8 cellular contexts compared by ENCODE assay signal in genomic region chr22:36065462-36065774, GRCh38. TPM values are rescaled to one million over a fixed set of nuclear protein-coding genes. Genes with fewer than 3 reads are reported as not detected.
DNase-seq lines count a peak whose midpoint lies in the region; ATAC-seq and TF ChIP-seq lines count a peak whose summit lies in the region.

No MANE protein-coding gene starts in this region.

- CTCF ChIA-PET in Panc1 (lab: Charles Lee) = interaction anchor here (0.7 to 1.6 kb wide), 8 partner anchors 10 to 185 kb away, joined by 3 to 21 read pairs (median 4); partner anchors contain the start of gene RBFOX2

- ATAC-seq in Panc1 = peak; percentile 71
- no peak for ATAC-seq in GM19397 (IDR thresholded peaks at IDR 0.05; ENCODE audit: unreplicated experiment)

- 0 out of 22 replicates have a peak, but pooled peaks cover 0 to 3% (median 0%) of the 10 kb centered on the region in 11 experiments for H3K27me3 ChIP-seq in BLaER1 treated with 17β-estradiol and CSF1 and Interleukin-3, amounts not matched to agents 10 nM and 100 nM
- no peaks in the 10 kb centered on the region for H3K27me3 ChIP-seq in Panc1 (ENCODE audit: control insufficient read depth, insufficient read depth, low read length)

- peak overlapping the region; percentile 54 to 81 (median 72); a peak in 20 of 22 replicates for H3K9ac ChIP-seq in BLaER1 treated with 17β-estradiol and CSF1 and Interleukin-3, amounts not matched to agents 10 nM and 100 nM

- peaks cover 3% of the 10 kb centered on the region for H3K4me1 Mint-ChIP-seq in endothelial cell (ENCODE audit: unreplicated experiment)
- peaks cover 20% of the 10 kb centered on the region for H3K4me1 Mint-ChIP-seq in nephron

- H3K27me3 Mint-ChIP-seq in endothelial cell (ENCODE audit: unreplicated experiment) (no peaks in the 10 kb centered on the region), nephron (ENCODE audit: low read depth) (no peaks in the 10 kb centered on the region)

- no TSS peak for BruUV-seq in Panc1 (replicated peaks; lab: Mats Ljungman, UMichigan)

- H3K9me3 ChIP-seq in BLaER1 treated with 17β-estradiol and CSF1 and Interleukin-3, amounts not matched to agents 10 nM and 100 nM (replicated peaks in 1 of 11) = peaks cover 0 to 2% (median 0%) of the 10 kb centered on the region in 11 experiments; a peak in 1 of 22 replicates
- no peaks in the 10 kb centered on the region for H3K9me3 ChIP-seq in Panc1 (ENCODE audit: control insufficient read depth, insufficient read depth, low read depth, low read length)

- H3K4me3 ChIP-seq in BLaER1 treated with 17β-estradiol and CSF1 and Interleukin-3, amounts not matched to agents 10 nM and 100 nM = peak overlapping the region; percentile 51 to 66 (median 56)
- peak overlapping the region; percentile 52 to 77 for H3K4me3 ChIP-seq in Panc1 (ENCODE audit: low read depth in 2 of 2, low read length in 2 of 2)

- peak overlapping the region in 3 of 11 experiments; percentile 5 to 69 (median 61); a peak in 2 of 22 replicates for H3K27ac ChIP-seq in BLaER1 treated with 17β-estradiol and CSF1 and Interleukin-3, amounts not matched to agents 10 nM and 100 nM
- H3K27ac ChIP-seq in Panc1 (ENCODE audit: low read length) = peak overlapping the region; percentile 84

- no peaks in the 10 kb centered on the region for H3K36me3 Mint-ChIP-seq in endothelial cell (ENCODE audit: low read depth, unreplicated experiment)
- H3K36me3 Mint-ChIP-seq in nephron (ENCODE audit: low read depth) = no peaks in the 10 kb centered on the region

- no peak for TF ChIP-seq CTCF in Panc1 (IDR thresholded peaks at IDR 0.05)
- no peak for TF ChIP-seq CTCF in endothelial cell (IDR thresholded peaks at IDR 0.05; ENCODE audit: unreplicated experiment)
- TF ChIP-seq CTCF in nephron (IDR thresholded peaks at IDR 0.05; ENCODE audit: unreplicated experiment in 3 of 3) = no peak

- H3K4me2 ChIP-seq in BLaER1 treated with 17β-estradiol and CSF1 and Interleukin-3, amounts not matched to agents 10 nM and 100 nM = peak overlapping the region; percentile 73 to 98 (median 90)

- H3K36me3 ChIP-seq in BLaER1 treated with 17β-estradiol and CSF1 and Interleukin-3, amounts not matched to agents 10 nM and 100 nM = no peaks in the 10 kb centered on the region
- H3K36me3 ChIP-seq in Panc1 (ENCODE audit: control insufficient read depth, insufficient read depth, low read length) = no peaks in the 10 kb centered on the region

- in situ Hi-C loops in Panc1 (cut with HindIII; ENCODE audit: low pct_unique_long_range_greater_than_20kb, low sequenced_read_pairs) = no loop called here

- POLR2A ChIA-PET in Panc1 (lab: Charles Lee) = no interaction called here

- H4K20me1 ChIP-seq in BLaER1 treated with 17β-estradiol and CSF1 and Interleukin-3, amounts not matched to agents 10 nM and 100 nM = peaks cover 0 to 5% (median 0%) of the 10 kb centered on the region in 11 experiments; a peak in 1 of 22 replicates

- peak overlapping the region; percentile 83 for H3K4me3 Mint-ChIP-seq in endothelial cell (ENCODE audit: unreplicated experiment)
- peak overlapping the region; percentile 83 to 85 (median 84) for H3K4me3 Mint-ChIP-seq in nephron

- peaks cover 0 to 13% (median 11%) of the 10 kb centered on the region in 10 experiments; a peak in 13 of 20 replicates for H3K4me1 ChIP-seq in BLaER1 treated with 17β-estradiol and CSF1 and Interleukin-3, amounts not matched to agents 10 nM and 100 nM
- no peaks in the 10 kb centered on the region for H3K4me1 ChIP-seq in Panc1 (ENCODE audit: control insufficient read depth, insufficient read depth, low read length)

- DNase-seq in Panc1 (ENCODE audit: low read depth, low spot score) = no peak
- no peak for DNase-seq in endothelial cell (ENCODE audit: low spot score)
- no peak for DNase-seq in NOMO-1 (lab: John Stamatoyannopoulos, UW; ENCODE audit: unreplicated experiment in 2 of 2)
- DNase-seq in H4 (ENCODE audit: low spot score) = no peak
- no peak for DNase-seq in NCI-H1105 (lab: John Stamatoyannopoulos, UW)

- intact Hi-C loops in Panc1 (cut with micrococcal nuclease; ENCODE audit: unreplicated experiment) = loop anchor here (10.0 kb wide), 1 partner anchor 131 kb away; no protein-coding TSS in a partner anchor

- H3K27ac Mint-ChIP-seq in endothelial cell (ENCODE audit: unreplicated experiment) (peak overlapping the region; percentile 84), nephron (peak overlapping the region; percentile 53 to 84 (median 69))

- H3K9me3 Mint-ChIP-seq in endothelial cell (ENCODE audit: unreplicated experiment) (no peaks in the 10 kb centered on the region), nephron (peaks cover 2% of the 10 kb centered on the region)

RNA-seq across cellular contexts. Expression of gene RBFOX2, which starts 36.8 kb away (rescaled TPM):
- 81.1 TPM for total RNA-seq in Panc1 (2021; ENCODE audit: unreplicated experiment)
- 56.5 TPM for polyA plus RNA-seq in Panc1 (2012; ENCODE audit: insufficient read length)
- total RNA-seq in endothelial cell (ENCODE audit: unreplicated experiment) = 228 TPM
- 35.6 and 55.3 TPM in 2 replicates for total RNA-seq in H4 (2014; rRNA removed; shearing (Covaris generic))
